Comparison of ENCODE assay signal across 6 cellular contexts in the genomic region with DNA sequence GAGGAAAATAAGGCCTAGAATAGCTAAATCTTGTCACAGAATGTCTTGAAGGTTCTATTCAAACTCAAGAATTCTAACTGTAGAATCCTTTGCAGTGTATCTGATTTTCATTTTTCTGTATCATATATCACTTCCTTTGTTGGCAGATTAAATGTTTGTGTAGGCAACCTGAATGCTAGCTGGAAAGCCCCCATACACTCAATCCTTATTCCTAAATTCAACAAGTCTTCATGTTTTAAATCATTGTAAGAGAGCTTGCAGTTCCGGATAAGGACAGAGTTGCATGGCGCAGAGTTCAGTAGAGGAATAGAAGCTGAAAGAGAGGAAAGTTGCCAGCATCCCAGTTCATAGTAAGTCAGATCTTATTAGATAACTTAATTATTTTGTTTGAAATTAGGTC.
"Had no signal": no experiment of that assay in that cellular context is flagged by ENCODE, and none has a peak within 500 bp of the region (broad histone marks: within the 10 kb centered on the region; RNA-seq: fewer than 3 reads in every experiment).

No MANE protein-coding gene starts in this region.

- H3K36me3 Mint-ChIP-seq: IgD-negative memory B cell had no signal

- H3K4me1 Mint-ChIP-seq: IgD-negative memory B cell had no signal

- H3K27ac Mint-ChIP-seq: IgD-negative memory B cell had no signal

- H3K4me3 Mint-ChIP-seq: IgD-negative memory B cell had no signal

- H3K27ac ChIP-seq: HL-60 had no signal

- DNase-seq: IMR-90, KBM-7 had no signal

- H3K4me3 ChIP-seq: K562 had no signal

- FAIRE-seq: HepG2, K562 had no signal

- H3K27me3 Mint-ChIP-seq: IgD-negative memory B cell had no signal
